ENCODE assay signal across 12 cellular contexts in the genomic region with DNA sequence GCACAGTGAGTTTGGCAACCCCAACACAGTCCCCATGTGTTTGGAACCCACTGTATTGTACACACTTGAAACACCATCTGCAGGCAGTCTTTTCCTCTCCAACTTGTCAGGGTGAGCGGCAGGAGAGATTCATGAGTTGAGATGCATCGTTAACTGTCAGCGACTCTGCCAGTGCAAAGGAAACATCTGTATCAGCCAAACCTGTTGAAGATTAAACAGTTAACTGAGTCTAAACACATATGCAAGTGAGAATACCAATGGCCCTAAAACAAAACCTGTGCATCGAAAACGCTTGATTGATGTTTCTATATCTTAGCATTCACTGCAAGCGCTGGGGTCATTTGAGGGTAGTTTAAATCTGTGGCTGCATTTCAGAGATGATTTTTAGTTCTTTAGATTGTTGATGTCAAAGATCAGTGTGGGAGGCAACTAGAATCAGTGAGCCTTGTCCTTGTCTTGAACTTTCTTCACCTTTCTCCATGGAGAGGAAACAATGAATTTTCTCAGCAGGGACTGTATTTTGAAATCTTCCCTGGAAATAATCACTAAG. TPM values are rescaled to one million over a fixed set of nuclear protein-coding genes. Genes with fewer than 3 reads are reported as not detected.
A peak's percentile ranks its signal among the peaks of the same experiment; 100 is the strongest.
DNase-seq lines count a peak whose midpoint lies in the region; ATAC-seq, FAIRE-seq and TF ChIP-seq lines count a peak whose summit lies in the region.
"Had no signal": no experiment of that assay in that cellular context is flagged by ENCODE, and none has a peak within 500 bp of the region (broad histone marks: within the 10 kb centered on the region; RNA-seq: fewer than 3 reads in every experiment).

No MANE protein-coding gene starts in this region.

- H4K91ac ChIP-seq in H1 (replicated peaks; ENCODE audit: insufficient read length, low read length) (no peak overlapping the region), H9 (ENCODE audit: insufficient read length, low read depth, low read length) (no peak overlapping the region)

- H2BK15ac ChIP-seq in H1 (ENCODE audit: low read length) (no peak overlapping the region), H9 (ENCODE audit: low read depth, low read length) (no peak overlapping the region)

- peaks cover 3 to 5% of the 10 kb centered on the region in 2 experiments; a peak in 3 of 4 replicates for H3K4me1 Mint-ChIP-seq in H9

- H4K20me1 ChIP-seq in H1 (replicated peaks in 1 of 2; ENCODE audit: control insufficient read depth in 1 of 2, insufficient read depth in 2 of 2, low read length in 2 of 2): no peaks in the 10 kb centered on the region
- H4K20me1 ChIP-seq in H9 (ENCODE audit: control insufficient read depth, insufficient read depth, insufficient read length): no peaks in the 10 kb centered on the region

- no peak for TF ChIP-seq POLR2A in GM12891 (IDR thresholded peaks at IDR 0.05; ENCODE audit: low read depth, low read length)
- no peak for TF ChIP-seq POLR2A in H1 (IDR thresholded peaks at IDR 0.05; ENCODE audit: control extremely low read depth in 1 of 2, low read depth in 2 of 2, low read length in 2 of 2)

- H3K4ac ChIP-seq in H1 (replicated peaks; ENCODE audit: insufficient read length, low read depth, low read length) (no peak overlapping the region), H9 (ENCODE audit: low read depth, low read length) (no peak overlapping the region)

- H3K9me3 Mint-ChIP-seq in H9: no peaks in the 10 kb centered on the region

- no peak overlapping the region for H2BK5ac ChIP-seq in H1 (ENCODE audit: low read depth, low read length)
- no peak overlapping the region for H2BK5ac ChIP-seq in H9 (ENCODE audit: insufficient read length, low read length)

- no peak for TF ChIP-seq CTCF in H1 (IDR thresholded peaks at IDR 0.05; ENCODE audit: control extremely low read depth in 1 of 3, insufficient read depth in 1 of 3, low read depth in 1 of 3, low read length in 3 of 3)
- TF ChIP-seq CTCF in GM13977 (IDR thresholded peaks at IDR 0.05; ENCODE audit: extremely low read depth, insufficient read depth, missing control alignments): no peak
- TF ChIP-seq CTCF in H9 (conservative IDR thresholded peaks at IDR 0.05): no peak

- H3K79me2 ChIP-seq in H1 (ENCODE audit: control insufficient read depth in 1 of 2, insufficient read depth in 2 of 2, low read length in 2 of 2) (no peaks in the 10 kb centered on the region), H9 (ENCODE audit: insufficient read depth, low read length) (no peaks in the 10 kb centered on the region)

- H3T11ph ChIP-seq in H9 (ENCODE audit: low read length): no peak overlapping the region

- H3K27ac ChIP-seq in H1 (ENCODE audit: low read depth, low read length): no peak overlapping the region
- no peak overlapping the region for H3K27ac ChIP-seq in H9 (ENCODE audit: insufficient read length, low read depth, low read length)
- H3K27ac ChIP-seq: heart left ventricle had no signal

- TF ChIP-seq RAD21 in H1 (IDR thresholded peaks at IDR 0.05 in 1 of 2, conservative IDR thresholded peaks at IDR 0.05 in 1 of 2; ENCODE audit: low read depth in 2 of 2, low read length in 2 of 2): no peak

- H2AFZ ChIP-seq in H1 (ENCODE audit: low read length) (peak overlapping the region; percentile 52), H9 (ENCODE audit: low read length) (no peak overlapping the region)

- TF ChIP-seq EP300 in H1 (IDR thresholded peaks at IDR 0.05; ENCODE audit: borderline replicate concordance in 1 of 2, low read depth in 2 of 2, low read length in 2 of 2): no peak

- H3K79me1 ChIP-seq in H1 (ENCODE audit: low read depth, low read length) (no peaks in the 10 kb centered on the region), H9 (ENCODE audit: insufficient read depth, low read depth, low read length, poor library complexity, severe bottlenecking) (no peaks in the 10 kb centered on the region)

- H2BK12ac ChIP-seq in H1 (ENCODE audit: low read depth, low read length) (no peak overlapping the region), H9 (ENCODE audit: insufficient read length, low read depth, low read length) (no peak overlapping the region)

- H3K27me3 Mint-ChIP-seq in H9 (ENCODE audit: low read depth): no peaks in the 10 kb centered on the region
- H3K27me3 Mint-ChIP-seq: dendritic cell treated with granulocyte-macrophage colony-stimulating factor and Interleukin-4, amounts not matched to agents 40 ng/mL and 50 ng/mL, for 4 days had no signal

- no peaks in the 10 kb centered on the region for H3K36me3 ChIP-seq in H1 (ENCODE audit: control insufficient read depth in 2 of 4, insufficient read depth in 4 of 4, low read length in 3 of 4)
- H3K36me3 ChIP-seq: heart left ventricle had no signal

- H3K27me3 ChIP-seq in H1 (replicated peaks in 1 of 4; ENCODE audit: control insufficient read depth in 3 of 4, extremely low read depth in 1 of 4, insufficient read depth in 3 of 4, low read length in 3 of 4) (no peaks in the 10 kb centered on the region), H9 (ENCODE audit: insufficient read depth, low read length) (no peaks in the 10 kb centered on the region)
- H3K27me3 ChIP-seq: heart left ventricle had no signal

- no peaks in the 10 kb centered on the region for H3K23me2 ChIP-seq in H1 (ENCODE audit: low read depth, low read length)
- no peaks in the 10 kb centered on the region for H3K23me2 ChIP-seq in H9 (ENCODE audit: insufficient read length, low read depth, low read length, poor library complexity, severe bottlenecking)

- H3K14ac ChIP-seq in H1 (ENCODE audit: insufficient read length): no peak overlapping the region
- no peak overlapping the region for H3K14ac ChIP-seq in H9 (ENCODE audit: insufficient read depth, low read length)

- H3K27ac Mint-ChIP-seq in H9: no peak overlapping the region
- H3K27ac Mint-ChIP-seq: dendritic cell treated with granulocyte-macrophage colony-stimulating factor and Interleukin-4, amounts not matched to agents 40 ng/mL and 50 ng/mL, for 4 days had no signal

- H4K8ac ChIP-seq in H1 (ENCODE audit: extremely low read depth, insufficient read depth, low read length): no peak overlapping the region
- no peak overlapping the region for H4K8ac ChIP-seq in H9 (replicated peaks; ENCODE audit: insufficient read length, low read depth, low read length)

- H3K9ac ChIP-seq in H1 (replicated peaks in 1 of 4; ENCODE audit: extremely low read depth in 1 of 4, low read depth in 3 of 4, low read length in 3 of 4): no peak overlapping the region
- H3K9ac ChIP-seq in H9 (ENCODE audit: extremely low read depth, insufficient read length, low read length): no peak overlapping the region

- H4K5ac ChIP-seq in H1 (ENCODE audit: insufficient read length, low read depth, low read length): no peak overlapping the region
- H4K5ac ChIP-seq in H9 (ENCODE audit: insufficient read length, low read depth, low read length): no peak overlapping the region

- ATAC-seq in GM21515 (IDR thresholded peaks at IDR 0.05; ENCODE audit: unreplicated experiment): peak; percentile 66
- peak; percentile 42 for ATAC-seq in HG03378 (IDR thresholded peaks at IDR 0.05; ENCODE audit: unreplicated experiment)
- ATAC-seq: heart left ventricle had no signal

- H3K9me3 ChIP-seq in H1 (ENCODE audit: insufficient read depth in 2 of 2, low read depth in 1 of 2, low read length in 1 of 2) (no peaks in the 10 kb centered on the region), H9 (ENCODE audit: control insufficient read depth, low read depth, low read length) (no peaks in the 10 kb centered on the region)

- WGBS in H1 (ENCODE audit: extremely low coverage in 1 of 2, insufficient coverage in 1 of 2, insufficient read length in 1 of 2, insufficient replicate concordance in 2 of 2, low coverage in 1 of 2, low lambda C conversion rate in 2 of 2, missing lambda C conversion rate in 1 of 2), 2 experiments: 94% methylated on average over 6 of the region's 6 CpGs; no CpG with 5 or more reads in 1 of the 2 experiments
- WGBS in H9 (ENCODE audit: extremely low coverage, insufficient read length, low lambda C conversion rate): no CpG with 5 or more reads among the region's 6 CpGs

- no peaks in the 10 kb centered on the region for H3K36me3 Mint-ChIP-seq in H9 (ENCODE audit: insufficient read depth in 1 of 3, low read depth in 3 of 3)

- FAIRE-seq in GM12891 (lab: Jason Lieb, UNC): peak; percentile 38
- no peak for FAIRE-seq in H1 (lab: Jason Lieb, UNC)

- H2AK5ac ChIP-seq in H1 (ENCODE audit: low read depth, low read length) (no peak overlapping the region), H9 (ENCODE audit: insufficient read length, low read length) (no peak overlapping the region)

- H3K4me3 ChIP-seq in H1 (ENCODE audit: extremely low read depth in 1 of 4, insufficient read depth in 2 of 4, low read depth in 3 of 4, low read length in 4 of 4): no peak overlapping the region
- H3K4me3 ChIP-seq: heart left ventricle had no signal

- no peak overlapping the region for H3K23ac ChIP-seq in H1 (ENCODE audit: insufficient read length)
- no peak overlapping the region for H3K23ac ChIP-seq in H9 (ENCODE audit: insufficient read length, low read depth, low read length)

- CTCF ChIA-PET in H1 (lab: Charles Lee; ENCODE audit: partially characterized antibody): no interaction called here

- H2BK120ac ChIP-seq in H1 (replicated peaks; ENCODE audit: low read depth, low read length): no peak overlapping the region
- H2BK120ac ChIP-seq in H9 (ENCODE audit: low read depth, low read length, poor library complexity, severe bottlenecking): no peak overlapping the region

- POLR2A ChIA-PET in H1 (lab: Charles Lee; ENCODE audit: partially characterized antibody): no interaction called here

- no peak overlapping the region for H3K4me3 Mint-ChIP-seq in H9
- H3K4me3 Mint-ChIP-seq: dendritic cell treated with granulocyte-macrophage colony-stimulating factor and Interleukin-4, amounts not matched to agents 40 ng/mL and 50 ng/mL, for 4 days had no signal

- H3K56ac ChIP-seq in H1 (replicated peaks; ENCODE audit: insufficient read length, low read depth, low read length) (no peak overlapping the region), H9 (ENCODE audit: insufficient read length, low read depth, low read length) (no peak overlapping the region)

- H3K18ac ChIP-seq in H1 (ENCODE audit: extremely low read depth, low read length) (no peak overlapping the region), H9 (ENCODE audit: insufficient read length, low read depth, low read length) (no peak overlapping the region)

- no peak for DNase-seq in GM12891 (ENCODE audit: insufficient read length, low spot score)
- DNase-seq in H1 (ENCODE audit: low read depth in 1 of 2, low spot score in 2 of 2): no peak
- no peak for DNase-seq in midbrain (lab: John Stamatoyannopoulos, UW)
- no peak for DNase-seq in GM13977 (ENCODE audit: low spot score)
- DNase-seq in activated naive CD4-positive, alpha-beta T cell treated with Interleukin-2 at 50 U/mL for 16 hours: no peak
- no peak for DNase-seq in H9
- DNase-seq: activated gamma-delta T cell treated with Interleukin-2 at 50 U/mL for 16 hours; heart left ventricle; stimulated activated CD8-positive, alpha-beta memory T cell treated with anti-CD3 and anti-CD28 coated beads, Interleukin-4, amount 100 ng/mL, for 48 hours had no signal

- H2BK20ac ChIP-seq in H1 (ENCODE audit: low read length): no peak overlapping the region
- H2BK20ac ChIP-seq in H9 (ENCODE audit: low read depth, low read length, poor library complexity, severe bottlenecking): no peak overlapping the region

- H3K4me1 ChIP-seq in H1 (replicated peaks in 1 of 4; ENCODE audit: control insufficient read depth in 3 of 4, insufficient read depth in 4 of 4, low read length in 3 of 4) (peaks cover 0 to 3% (median 0%) of the 10 kb centered on the region in 4 experiments; a peak in 1 of 7 replicates), H9 (ENCODE audit: insufficient read depth, low read length) (0 out of 2 replicates have a peak, but pooled peaks cover 3% of the 10 kb centered on the region)

- H3K4me2 ChIP-seq in H1 (ENCODE audit: insufficient read depth in 1 of 2, low read depth in 2 of 2, low read length in 2 of 2) (no peak overlapping the region), H9 (ENCODE audit: insufficient read depth, insufficient read length, low read length) (no peak overlapping the region)

- in situ Hi-C loops in GM13977 (cut with MboI; ENCODE audit: low pct_unique_long_range_greater_than_20kb, low sequenced_read_pairs, unreplicated experiment): no loop called here

RNA-seq across cellular contexts. Expression of a gene that starts 41.3 kb away (rescaled TPM):
- 20.7 TPM for polyA plus RNA-seq in GM12891 (2012; ENCODE audit: low read depth, missing spikeins)
- total RNA-seq in H1 (2021; fragmentation: NEBNext Ultra II Directional; extraction: Animal tissue kit (Norgen Biotek cat#: 25700)): 67.7 and 67.8 TPM in 2 replicates
- polyA plus RNA-seq in H1 (2011; rRNA removed): 30.4 and 32.5 TPM in 2 replicates
- polyA plus RNA-seq in H1 (2011; cell fraction: cytosol; rRNA removed): 30.3 TPM
- 27.6 TPM for polyA plus RNA-seq in H1 (2011; cell fraction: nucleus; rRNA removed)
- 30.7 to 44.4 TPM (median 35.2 TPM) in 4 replicates for polyA plus RNA-seq in H1 (2012, experiment 1 of 2)
- 5.3 TPM for polyA plus RNA-seq in H1 (2012, experiment 2 of 2)
- polyA plus RNA-seq in H1 (2013, experiment 1 of 2): 63.2 TPM
- 68.4 TPM for polyA plus RNA-seq in H1 (2013, experiment 2 of 2)
- 41.9 and 71.9 TPM in 2 replicates for polyA minus RNA-seq in H1 (2011; rRNA and poly(A)+ RNA removed)
- polyA minus RNA-seq in H1 (2011; cell fraction: cytosol; rRNA and poly(A)+ RNA removed): 33.3 TPM
- polyA minus RNA-seq in H1 (2011; cell fraction: nucleus; rRNA and poly(A)+ RNA removed): 83.2 TPM
- total RNA-seq in H9 (2021): 31.5 and 34.9 TPM in 2 replicates
